Comparison of ENCODE assay signal across 25 cellular contexts in the genomic region with DNA sequence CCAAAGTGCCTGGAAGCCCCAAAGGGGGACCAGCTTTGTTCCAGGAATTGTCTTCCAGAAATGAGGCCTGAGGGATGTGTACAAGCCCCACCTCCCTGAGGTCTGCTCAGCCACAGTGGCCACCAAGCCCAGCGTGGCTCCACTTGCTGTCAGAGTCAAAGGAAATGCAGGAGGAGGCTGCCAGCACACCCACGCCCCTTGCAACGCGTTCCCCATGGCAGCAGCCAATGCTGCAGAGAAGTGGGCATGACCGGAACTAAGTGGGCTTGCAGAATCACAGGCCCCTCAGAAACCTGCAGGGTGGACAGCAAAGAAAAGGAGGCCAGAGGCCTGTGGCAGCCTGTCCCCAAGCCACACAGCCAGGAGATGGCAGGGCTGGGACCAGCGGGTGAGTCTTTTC.
A peak's percentile ranks its signal among the peaks of the same experiment; 100 is the strongest.
DNase-seq lines count a peak whose midpoint lies in the region; ATAC-seq, FAIRE-seq and TF ChIP-seq lines count a peak whose summit lies in the region.
"Had no signal": no experiment of that assay in that cellular context is flagged by ENCODE, and none has a peak within 500 bp of the region (broad histone marks: within the 10 kb centered on the region; RNA-seq: fewer than 3 reads in every experiment).

No MANE protein-coding gene starts in this region.

- H3K36me3 ChIP-seq in cardiac muscle cell (no peaks in the 10 kb centered on the region), heart left ventricle (no peaks in the 10 kb centered on the region), astrocyte (ENCODE audit: insufficient read depth, low read length) (no peaks in the 10 kb centered on the region), spleen (no peaks in the 10 kb centered on the region)
- H3K36me3 ChIP-seq: MG63 had no signal

- peaks cover 16% of the 10 kb centered on the region for H3K4me1 ChIP-seq in cardiac muscle cell (ENCODE audit: low read depth)
- no peaks in the 10 kb centered on the region for H3K4me1 ChIP-seq in heart left ventricle
- H3K4me1 ChIP-seq in astrocyte (ENCODE audit: insufficient read depth, low read length) = peaks cover 22% of the 10 kb centered on the region
- H3K4me1 ChIP-seq in spleen = no peaks in the 10 kb centered on the region

- TF ChIP-seq CTCF in cardiac muscle cell (IDR thresholded peaks at IDR 0.05; ENCODE audit: low read depth, low read length) (no peak), heart left ventricle (IDR thresholded peaks at IDR 0.05) (no peak), astrocyte (IDR thresholded peaks at IDR 0.05; ENCODE audit: insufficient read depth, low read depth, low read length) (no peak), spleen (IDR thresholded peaks at IDR 0.05 in 8 of 11, conservative IDR thresholded peaks at IDR 0.05 in 3 of 11) (no peak)

- no peaks in the 10 kb centered on the region for H4K20me1 ChIP-seq in astrocyte (ENCODE audit: insufficient read depth, low read length)

- peaks cover 28% of the 10 kb centered on the region for H3K27me3 Mint-ChIP-seq in astrocyte (ENCODE audit: low read depth, unreplicated experiment)

- H3K79me2 ChIP-seq in astrocyte (ENCODE audit: insufficient read depth, low read length) = no peaks in the 10 kb centered on the region

- peak overlapping the region; percentile 37 for H3K27ac ChIP-seq in cardiac muscle cell
- H3K27ac ChIP-seq in heart left ventricle = no peak overlapping the region
- peak overlapping the region; percentile 5 for H3K27ac ChIP-seq in astrocyte (ENCODE audit: low read depth, low read length)
- no peak overlapping the region for H3K27ac ChIP-seq in spleen
- H3K27ac ChIP-seq: 22Rv1, GM23248 had no signal

- no peak overlapping the region for H3K4me3 ChIP-seq in cardiac muscle cell
- no peak overlapping the region for H3K4me3 ChIP-seq in heart left ventricle
- no peak overlapping the region for H3K4me3 ChIP-seq in astrocyte (ENCODE audit: insufficient read depth, low read depth, low read length)
- H3K4me3 ChIP-seq in spleen = no peak overlapping the region
- H3K4me3 ChIP-seq: GM23248, MG63 had no signal

- no peak overlapping the region for H3K27ac Mint-ChIP-seq in astrocyte (ENCODE audit: unreplicated experiment)
- H3K27ac Mint-ChIP-seq: H9 had no signal

- no peak for FAIRE-seq in astrocyte (lab: Jason Lieb, UNC)
- FAIRE-seq: GM18507 had no signal

- WGBS in heart left ventricle, 4 donors = 72 to 81% (median 78%) methylated on average over 6 of the region's 6 CpGs
- WGBS in spleen, 5 donors = 74 to 89% (median 79%) methylated on average over 6 of the region's 6 CpGs

- H3K27me3 ChIP-seq in cardiac muscle cell (no peaks in the 10 kb centered on the region), heart left ventricle (no peaks in the 10 kb centered on the region), astrocyte (ENCODE audit: insufficient read depth, low read length) (no peaks in the 10 kb centered on the region), spleen (replicated peaks in 1 of 7) (peaks cover 0 to 11% (median 0%) of the 10 kb centered on the region in 7 donors)

- H3K9me3 ChIP-seq in cardiac muscle cell (ENCODE audit: low read depth) = no peaks in the 10 kb centered on the region
- no peaks in the 10 kb centered on the region for H3K9me3 ChIP-seq in heart left ventricle
- H3K9me3 ChIP-seq in astrocyte (ENCODE audit: insufficient read depth, low read depth, low read length) = no peaks in the 10 kb centered on the region
- no peaks in the 10 kb centered on the region for H3K9me3 ChIP-seq in spleen
- H3K9me3 ChIP-seq: MG63, SK-N-SH had no signal

- intact Hi-C loops in heart left ventricle (cut with DNase I) = no loop called here
- intact Hi-C loops in spleen (cut with DNase I; ENCODE audit: low total_unique reads) = no loop called here

- no peak overlapping the region for H3K9ac ChIP-seq in astrocyte (ENCODE audit: low read length)
- H3K9ac ChIP-seq: GM23248, SK-N-SH had no signal

- peak overlapping the region; percentile 25 for H3K4me2 ChIP-seq in astrocyte (ENCODE audit: low read length)
- H3K4me2 ChIP-seq: SK-N-SH had no signal

- H3K9me3 Mint-ChIP-seq in astrocyte (ENCODE audit: unreplicated experiment) = no peaks in the 10 kb centered on the region
- H3K9me3 Mint-ChIP-seq: H9 had no signal

- DNase-seq in cardiac muscle cell (ENCODE audit: low read depth in 1 of 2, low spot score in 1 of 2) (no peak), heart left ventricle (no peak), astrocyte (ENCODE audit: low read depth) (no peak), mesenteric fat pad (ENCODE audit: low spot score) (peak; percentile 39), spleen (peak; percentile 67), nucleus accumbens (lab: John Stamatoyannopoulos, UW) (no peak), A172 (ENCODE audit: low spot score) (no peak)
- no peak for DNase-seq in stimulated activated CD4-positive, alpha-beta T cell treated with anti-CD3 and anti-CD28 coated beads, Interleukin-15, amount 100 ng/mL, for 24 hours
- DNase-seq: Calu3, DMS153, DND-41, H9, KG1, MG63, NCI-H1105 treated with DMSO at 0.1 percent for 48 hours, NCI-H1694, NCI-H2029 treated with DMSO at 0.1 percent for 48 hours, NCI-H2227 treated with DMSO at 0.1 percent for 48 hours, NCI-H526 treated with DMSO at 0.1 percent for 48 hours, SIG-M5, SK-N-SH had no signal

- no peak for ATAC-seq in heart left ventricle
- ATAC-seq: Panc1 had no signal

- H2AFZ ChIP-seq in astrocyte (ENCODE audit: low read depth, low read length) = no peak overlapping the region
- H2AFZ ChIP-seq: GM23248 had no signal

- H3K4me3 Mint-ChIP-seq in astrocyte (ENCODE audit: unreplicated experiment) = no peak overlapping the region
- H3K4me3 Mint-ChIP-seq: H9 had no signal

- TF ChIP-seq POLR2A in heart left ventricle (IDR thresholded peaks at IDR 0.05) (no peak), spleen (IDR thresholded peaks at IDR 0.05) (no peak)

- peaks cover 15% of the 10 kb centered on the region for H3K4me1 Mint-ChIP-seq in astrocyte (ENCODE audit: low read depth, unreplicated experiment)

- H3K36me3 Mint-ChIP-seq in astrocyte (ENCODE audit: low read depth, unreplicated experiment) = no peaks in the 10 kb centered on the region

Comparison
In these comparisons a context has a peak if more than half of its experiments do, and no peak if none do; other contexts are left out.
1. H3K27ac ChIP-seq: peak in cardiac muscle cell (single experiment) and astrocyte (single experiment); none in heart left ventricle (0 of 12) and spleen (0 of 8).
2. DNase-seq: peak in mesenteric fat pad (single experiment) and spleen (single experiment); none in cardiac muscle cell (0 of 2), heart left ventricle (0 of 5), astrocyte (single experiment), nucleus accumbens (0 of 56), stimulated activated CD4-positive, alpha-beta T cell treated with anti-CD3 and anti-CD28 coated beads, Interleukin-15, amount 100 ng/mL, for 24 hours (single experiment) and A172 (single experiment).